ENCODE assay signal across 8 cellular contexts in genomic region chrX:11756354-11757318, GRCh38. TPM values are rescaled to one million over a fixed set of nuclear protein-coding genes. Genes with fewer than 3 reads are reported as not detected.
DNase-seq lines count a peak whose midpoint lies in the region; ATAC-seq and TF ChIP-seq lines count a peak whose summit lies in the region.

No MANE protein-coding gene starts in this region.

- intact Hi-C loops in Calu3 (cut with micrococcal nuclease; ENCODE audit: unreplicated experiment): no loop called here

- CTCF ChIA-PET in Calu3 (lab: Charles Lee): no interaction called here

- no peaks in the 10 kb centered on the region for H3K9me3 ChIP-seq in Loucy (ENCODE audit: insufficient read depth, low read depth, low read length)
- H3K9me3 ChIP-seq in neural progenitor cell (ENCODE audit: low read depth): no peaks in the 10 kb centered on the region

- H3K4me1 Mint-ChIP-seq in Calu3 (ENCODE audit: low read depth, unreplicated experiment) (peaks cover 28% of the 10 kb centered on the region), neural progenitor cell (peaks cover 6% of the 10 kb centered on the region)

- H2AFZ ChIP-seq in Loucy (ENCODE audit: low read length) (no peak overlapping the region), neural progenitor cell (replicated peaks) (no peak overlapping the region)

- H3K27me3 Mint-ChIP-seq in Calu3 (ENCODE audit: unreplicated experiment) (peaks cover 39% of the 10 kb centered on the region), neural progenitor cell (ENCODE audit: insufficient read depth, low read depth) (peaks cover 12% of the 10 kb centered on the region)

- H3K27ac Mint-ChIP-seq in Calu3 (ENCODE audit: unreplicated experiment): no peak overlapping the region
- H3K27ac Mint-ChIP-seq in neural progenitor cell: no peak overlapping the region

- H3K4me2 ChIP-seq in Loucy (ENCODE audit: low read depth, low read length, poor library complexity, severe bottlenecking) (peak overlapping the region; percentile 59), neural progenitor cell (peak overlapping the region; percentile 76)

- H3K27me3 ChIP-seq in Loucy (ENCODE audit: insufficient read depth, low read length, poor library complexity, severe bottlenecking): no peaks in the 10 kb centered on the region
- peaks cover 13% of the 10 kb centered on the region for H3K27me3 ChIP-seq in neural progenitor cell

- H3K4me3 ChIP-seq in Loucy (ENCODE audit: low read length, poor library complexity, severe bottlenecking) (no peak overlapping the region), neural progenitor cell (peak overlapping the region; percentile 56)

- H3K4me1 ChIP-seq in Loucy (ENCODE audit: insufficient read depth, low read length, poor library complexity, severe bottlenecking): peaks cover 5% of the 10 kb centered on the region
- no peaks in the 10 kb centered on the region for H3K4me1 ChIP-seq in neural progenitor cell

- H3K9me3 Mint-ChIP-seq in Calu3 (ENCODE audit: low read depth, unreplicated experiment) (no peaks in the 10 kb centered on the region), neural progenitor cell (peaks cover 8% of the 10 kb centered on the region)

- H3K36me3 ChIP-seq in Loucy (ENCODE audit: insufficient read depth, low read length) (no peaks in the 10 kb centered on the region), neural progenitor cell (peaks cover under 1% of the 10 kb centered on the region)

- no peaks in the 10 kb centered on the region for H3F3A ChIP-seq in Loucy (ENCODE audit: low read depth)
- peaks cover 9% of the 10 kb centered on the region for H3F3A ChIP-seq in neural progenitor cell (ENCODE audit: low read depth)

- BruUV-seq in Calu3 (replicated peaks; lab: Mats Ljungman, UMichigan): no TSS peak

- H3K4me3 Mint-ChIP-seq in Calu3 (ENCODE audit: low read depth, unreplicated experiment): peak overlapping the region; percentile 97
- peak overlapping the region; percentile 79 for H3K4me3 Mint-ChIP-seq in neural progenitor cell

- H3K9ac ChIP-seq in Loucy (ENCODE audit: low read depth, low read length, poor library complexity, severe bottlenecking) (no peak overlapping the region), neural progenitor cell (no peak overlapping the region)

- peaks cover 28% of the 10 kb centered on the region for H3K36me3 Mint-ChIP-seq in Calu3 (ENCODE audit: insufficient read depth, unreplicated experiment)
- no peaks in the 10 kb centered on the region for H3K36me3 Mint-ChIP-seq in neural progenitor cell

- no peaks in the 10 kb centered on the region for H3K9me2 ChIP-seq in Loucy (replicated peaks; ENCODE audit: low read depth, low read length)

- H4K20me1 ChIP-seq in Loucy (ENCODE audit: insufficient read depth, low read length, poor library complexity, severe bottlenecking) (no peaks in the 10 kb centered on the region), neural progenitor cell (ENCODE audit: low read depth) (no peaks in the 10 kb centered on the region)

- H3K27ac ChIP-seq in caudate nucleus (ENCODE audit: low read depth, low read length): peak overlapping the region; percentile 78
- H3K27ac ChIP-seq in neural progenitor cell: no peak overlapping the region

- no peak for DNase-seq in Calu3
- DNase-seq in caudate nucleus (lab: John Stamatoyannopoulos, UW): no peak
- DNase-seq in neural progenitor cell (ENCODE audit: low spot score): no peak
- no peak for DNase-seq in DMS79 (lab: John Stamatoyannopoulos, UW)
- DNase-seq in HuH-7.5 (ENCODE audit: low spot score): no peak

- peaks cover 13% of the 10 kb centered on the region; the same call in 1 of the 2 replicates for H3K79me2 ChIP-seq in Loucy (ENCODE audit: insufficient read depth, low read length)
- peaks cover 7% of the 10 kb centered on the region for H3K79me2 ChIP-seq in neural progenitor cell (ENCODE audit: low read depth)

- ATAC-seq in HG03354 (IDR thresholded peaks at IDR 0.05; ENCODE audit: poor library complexity, severe bottlenecking, unreplicated experiment) (no peak), HG03439 (IDR thresholded peaks at IDR 0.05; ENCODE audit: unreplicated experiment) (no peak)

- TF ChIP-seq CTCF in Calu3 (IDR thresholded peaks at IDR 0.05; ENCODE audit: unreplicated experiment) (no peak), Loucy (conservative IDR thresholded peaks at IDR 0.05; ENCODE audit: low read length) (no peak), neural progenitor cell (IDR thresholded peaks at IDR 0.05) (no peak)

RNA-seq across cellular contexts. Expression of gene MSL3, which starts 1.4 kb away (rescaled TPM):
- total RNA-seq in Calu3 (2022) (24.0 and 30.7 TPM in 2 replicates), neural progenitor cell (ENCODE audit: low replicate concordance) (21.9 and 33.2 TPM in 2 replicates)
